In genomic region chr4:1638272-1638598, GRCh38 we compare ENCODE assay signal across 18 cellular contexts. TPM values are rescaled to one million over a fixed set of nuclear protein-coding genes. Genes with fewer than 3 reads are reported as not detected.
DNase-seq lines count a peak whose midpoint lies in the region; ATAC-seq lines count a peak whose summit lies in the region.
"Had no signal": no experiment of that assay in that cellular context is flagged by ENCODE, and none has a peak within 500 bp of the region (broad histone marks: within the 10 kb centered on the region; RNA-seq: fewer than 3 reads in every experiment).

No MANE protein-coding gene starts in this region.

- peaks cover 0 to 10% (median 2%) of the 10 kb centered on the region in 3 experiments for H3K27me3 ChIP-seq in neuronal stem cell (ENCODE audit: control insufficient read depth in 3 of 3, insufficient read depth in 3 of 3, low read depth in 1 of 3, low read length in 3 of 3)

- peak overlapping the region; percentile 89 for H3K14ac ChIP-seq in neuronal stem cell (ENCODE audit: low read length)

- H3K4me1 Mint-ChIP-seq in activated naive CD4-positive, alpha-beta T cell treated with anti-CD3 and anti-CD28 coated beads for 36 hours (ENCODE audit: low read depth), result no peaks in the 10 kb centered on the region
- no peaks in the 10 kb centered on the region for H3K4me1 Mint-ChIP-seq in stimulated activated naive CD8-positive, alpha-beta T cell treated with anti-CD3 and anti-CD28 coated beads, Interleukin-15, amount 100 ng/mL, for 72 hours
- H3K4me1 Mint-ChIP-seq: B cell; CD4-positive, alpha-beta memory T cell; GM23338 had no signal

- H3K4ac ChIP-seq in neuronal stem cell (ENCODE audit: low read length), result no peak overlapping the region

- peak; percentile 4 for ATAC-seq in stimulated activated naive CD8-positive, alpha-beta T cell treated with anti-CD3 and anti-CD28 coated beads, Interleukin-15, amount 100 ng/mL, for 72 hours
- no peak for ATAC-seq in stimulated activated naive CD8-positive, alpha-beta T cell treated with anti-CD3 and anti-CD28 coated beads, Interleukin-15, Interleukin-2, amounts not matched to agents 100 U/mL and 50 U/mL, for 24 hours

- WGBS in neuronal stem cell (ENCODE audit: extremely low coverage in 2 of 2, insufficient read length in 2 of 2, insufficient replicate concordance in 1 of 2), 2 donors, result no CpG with 5 or more reads among the region's 10 CpGs

- H3K4me1 ChIP-seq in neuronal stem cell (ENCODE audit: control insufficient read depth in 2 of 2, insufficient read depth in 1 of 2, low read depth in 1 of 2, low read length in 2 of 2), result no peaks in the 10 kb centered on the region
- H3K4me1 ChIP-seq: HAP-1 had no signal

- no peak overlapping the region for H3K27ac ChIP-seq in neuronal stem cell (replicated peaks; ENCODE audit: low read length)
- H3K27ac ChIP-seq: 22Rv1 had no signal

- no peaks in the 10 kb centered on the region for H3K27me3 Mint-ChIP-seq in activated naive CD4-positive, alpha-beta T cell treated with anti-CD3 and anti-CD28 coated beads for 36 hours (ENCODE audit: low read depth)
- H3K27me3 Mint-ChIP-seq in stimulated activated naive CD8-positive, alpha-beta T cell treated with anti-CD3 and anti-CD28 coated beads, Interleukin-15, amount 100 ng/mL, for 72 hours, result no peaks in the 10 kb centered on the region
- H3K27me3 Mint-ChIP-seq: B cell had no signal

- H3K36me3 Mint-ChIP-seq in activated naive CD4-positive, alpha-beta T cell treated with anti-CD3 and anti-CD28 coated beads for 36 hours (ENCODE audit: low read depth), result no peaks in the 10 kb centered on the region
- H3K36me3 Mint-ChIP-seq: CD4-positive, alpha-beta memory T cell had no signal

- H3K18ac ChIP-seq in neuronal stem cell (ENCODE audit: low read length), result no peak overlapping the region

- no peak overlapping the region for H3K27ac Mint-ChIP-seq in activated naive CD4-positive, alpha-beta T cell treated with anti-CD3 and anti-CD28 coated beads for 36 hours
- no peak overlapping the region for H3K27ac Mint-ChIP-seq in stimulated activated naive CD8-positive, alpha-beta T cell treated with anti-CD3 and anti-CD28 coated beads, Interleukin-15, amount 100 ng/mL, for 72 hours
- H3K27ac Mint-ChIP-seq: B cell; CD4-positive, alpha-beta memory T cell; GM23338; HFFc6 had no signal

- no peaks in the 10 kb centered on the region for H3K9me3 Mint-ChIP-seq in activated naive CD4-positive, alpha-beta T cell treated with anti-CD3 and anti-CD28 coated beads for 36 hours
- no peaks in the 10 kb centered on the region for H3K9me3 Mint-ChIP-seq in stimulated activated naive CD8-positive, alpha-beta T cell treated with anti-CD3 and anti-CD28 coated beads, Interleukin-15, amount 100 ng/mL, for 72 hours
- H3K9me3 Mint-ChIP-seq: GM23338 had no signal

- H3K9me3 ChIP-seq in neuronal stem cell (replicated peaks in 1 of 2; ENCODE audit: control insufficient read depth in 2 of 2, insufficient read depth in 1 of 2, low read depth in 1 of 2, low read length in 2 of 2), result peaks cover 0 to 2% of the 10 kb centered on the region in 2 donors
- H3K9me3 ChIP-seq: HAP-1 had no signal

- no peak overlapping the region for H2BK12ac ChIP-seq in neuronal stem cell (ENCODE audit: low read length)

- H3K4me3 Mint-ChIP-seq in activated naive CD4-positive, alpha-beta T cell treated with anti-CD3 and anti-CD28 coated beads for 36 hours, result no peak overlapping the region
- no peak overlapping the region for H3K4me3 Mint-ChIP-seq in stimulated activated naive CD8-positive, alpha-beta T cell treated with anti-CD3 and anti-CD28 coated beads, Interleukin-15, amount 100 ng/mL, for 72 hours
- H3K4me3 Mint-ChIP-seq: B cell; CD4-positive, alpha-beta memory T cell; GM23338; HFFc6 had no signal

- H2BK120ac ChIP-seq in neuronal stem cell (ENCODE audit: low read depth, low read length), result no peak overlapping the region

- peak; percentile 5 for DNase-seq in activated naive CD4-positive, alpha-beta T cell treated with anti-CD3 and anti-CD28 coated beads, Interleukin-2, amount 50 U/mL, for 16 hours
- no peak for DNase-seq in activated naive CD4-positive, alpha-beta T cell treated with anti-CD3 and anti-CD28 coated beads for 36 hours
- DNase-seq in stimulated activated naive CD8-positive, alpha-beta T cell treated with anti-CD3 and anti-CD28 coated beads, Interleukin-15, amount 100 ng/mL, for 72 hours, result no peak
- DNase-seq in stimulated activated naive CD8-positive, alpha-beta T cell treated with anti-CD3 and anti-CD28 coated beads, Interleukin-15, Interleukin-2, amounts not matched to agents 100 U/mL and 50 U/mL, for 24 hours, result no peak
- no peak for DNase-seq in neuronal stem cell (ENCODE audit: low spot score)
- DNase-seq in activated CD4-positive, alpha-beta T cell treated with anti-CD3 and anti-CD28 coated beads, Interleukin-2, amount 50 U/mL, for 48 hours, result no peak
- DNase-seq: C1 segment of cervical spinal cord, Calu3, COR-L47, DMS53, DMS79 treated with DMSO at 0.1 percent for 48 hours, GF-D8, HFFc6 had no signal

- intact Hi-C loops in activated naive CD4-positive, alpha-beta T cell treated with anti-CD3 and anti-CD28 coated beads for 36 hours (cut with micrococcal nuclease), result no loop called here

- H2BK5ac ChIP-seq in neuronal stem cell (ENCODE audit: low read length), result no peak overlapping the region

- H3K79me1 ChIP-seq in neuronal stem cell (ENCODE audit: low read depth, low read length), result no peaks in the 10 kb centered on the region

- no peak overlapping the region for H3K4me3 ChIP-seq in neuronal stem cell (ENCODE audit: low read length in 2 of 2)
- H3K4me3 ChIP-seq: GM23338, HAP-1 had no signal

- no peak overlapping the region for H2AFZ ChIP-seq in neuronal stem cell (ENCODE audit: low read length)
- H2AFZ ChIP-seq: GM23338 had no signal

- no peak overlapping the region for H3K4me2 ChIP-seq in neuronal stem cell (ENCODE audit: insufficient read depth, low read length, poor library complexity, severe bottlenecking)
- H3K4me2 ChIP-seq: GM23338 had no signal

- peak overlapping the region; percentile 28 for H2AK5ac ChIP-seq in neuronal stem cell (ENCODE audit: low read depth, low read length)

- no peak overlapping the region for H4K8ac ChIP-seq in neuronal stem cell (ENCODE audit: low read depth, low read length)

- peak overlapping the region; percentile 93 for H3K23ac ChIP-seq in neuronal stem cell (ENCODE audit: low read depth, low read length, poor library complexity)

- no peak overlapping the region for H3K9ac ChIP-seq in neuronal stem cell (ENCODE audit: low read depth, low read length, poor library complexity)

- H3K36me3 ChIP-seq in neuronal stem cell (replicated peaks in 1 of 2; ENCODE audit: control insufficient read depth in 2 of 2, insufficient read depth in 2 of 2, low read length in 2 of 2), result no peaks in the 10 kb centered on the region
- H3K36me3 ChIP-seq: HAP-1 had no signal

- no peak overlapping the region for H2BK15ac ChIP-seq in neuronal stem cell (ENCODE audit: low read length)

- no peak overlapping the region for H4K91ac ChIP-seq in neuronal stem cell (ENCODE audit: low read depth, low read length, poor library complexity)

- CTCF ChIA-PET in activated naive CD4-positive, alpha-beta T cell treated with anti-CD3 and anti-CD28 coated beads for 36 hours (lab: Charles Lee), result interaction anchor here (0.7 kb wide), 1 partner anchor 164 kb away, joined by 3 read pairs; no protein-coding TSS in a partner anchor

RNA-seq across cellular contexts. Expression of gene FAM53A, which starts 45.9 kb away (rescaled TPM):
- 1 to 10 TPM; 2.6 to 3.0 TPM for total RNA-seq in activated naive CD4-positive, alpha-beta T cell treated with anti-CD3 and anti-CD28 coated beads for 36 hours
- 2.0 TPM for polyA plus RNA-seq in neuronal stem cell (2013, experiment 1 of 2)
- polyA plus RNA-seq in neuronal stem cell (2013, experiment 2 of 2), result 1.3 TPM
